18 cellular contexts compared by ENCODE assay signal in the genomic region with DNA sequence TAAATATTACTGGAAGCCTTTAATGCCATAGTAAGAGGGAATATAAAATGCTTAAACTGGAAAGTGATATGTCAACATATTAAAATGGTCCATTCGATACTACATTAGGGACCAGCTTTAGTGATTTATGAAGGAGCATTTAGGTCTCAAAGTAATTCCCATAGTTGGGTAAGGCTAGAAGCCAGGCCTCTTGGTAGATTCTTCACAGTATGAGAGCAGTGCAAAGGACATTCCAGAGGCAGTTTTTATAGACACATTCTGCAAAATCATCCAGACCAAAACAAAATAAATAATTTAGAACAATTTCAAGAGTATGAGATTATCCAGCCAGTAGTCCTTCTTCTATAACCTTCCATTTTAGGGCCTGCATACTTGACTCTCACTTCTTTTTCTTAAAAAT.
"Had no signal": no experiment of that assay in that cellular context is flagged by ENCODE, and none has a peak within 500 bp of the region (broad histone marks: within the 10 kb centered on the region; RNA-seq: fewer than 3 reads in every experiment).

No MANE protein-coding gene starts in this region.

- DNase-seq: cerebellar nuclear complex; dorsolateral prefrontal cortex; effector CD4-positive, alpha-beta T cell; foreskin keratinocyte; naive B cell; small intestine; stimulated activated CD4-positive, alpha-beta T cell treated with anti-CD3 and anti-CD28 coated beads, Interleukin-15, amount 100 ng/mL, for 24 hours; stimulated activated CD4-positive, alpha-beta T cell treated with anti-CD3 and anti-CD28 coated beads, Interleukin-2, amount 100 ng/mL, for 48 hours; stimulated activated naive B cell treated with anti-CD40 and anti-IgM and Interleukin-4, amounts not matched to agents 10 μg/mL and 1 μg/mL and 100 μg/mL, for 72 hours; trophoblast cell had no signal

- ATAC-seq: foreskin keratinocyte; left lobe of liver; natural killer cell treated with Interleukin-12 subunit alpha and Interleukin-12 subunit beta and Interleukin-15 and Interleukin-18, amount 100 ng/mL, for 72 hours; stimulated activated naive B cell treated with anti-CD40 and anti-IgM and Interleukin-4, amounts not matched to agents 10 μg/mL and 1 μg/mL and 100 μg/mL, for 72 hours had no signal

- H3K79me2 ChIP-seq: parathyroid adenoma had no signal

- H3K27me3 ChIP-seq: dorsolateral prefrontal cortex, foreskin keratinocyte, neutrophil, right atrium auricular region, vagina had no signal

- H3K9ac ChIP-seq: parathyroid adenoma had no signal

- H2AFZ ChIP-seq: parathyroid adenoma had no signal

- H3K4me3 ChIP-seq: dorsolateral prefrontal cortex, lung, right atrium auricular region, thoracic aorta, vagina had no signal

- H3K27ac ChIP-seq: foreskin keratinocyte, neutrophil, parathyroid adenoma, right atrium auricular region, thoracic aorta, vagina had no signal

- H3K9me3 ChIP-seq: neutrophil, right atrium auricular region, thoracic aorta, vagina had no signal

- H3K36me3 ChIP-seq: neutrophil, right atrium auricular region, thoracic aorta, vagina had no signal

- H3K4me1 ChIP-seq: foreskin keratinocyte, parathyroid adenoma, right atrium auricular region, vagina had no signal
